ENCODE assay signal across 8 cellular contexts in the genomic region with DNA sequence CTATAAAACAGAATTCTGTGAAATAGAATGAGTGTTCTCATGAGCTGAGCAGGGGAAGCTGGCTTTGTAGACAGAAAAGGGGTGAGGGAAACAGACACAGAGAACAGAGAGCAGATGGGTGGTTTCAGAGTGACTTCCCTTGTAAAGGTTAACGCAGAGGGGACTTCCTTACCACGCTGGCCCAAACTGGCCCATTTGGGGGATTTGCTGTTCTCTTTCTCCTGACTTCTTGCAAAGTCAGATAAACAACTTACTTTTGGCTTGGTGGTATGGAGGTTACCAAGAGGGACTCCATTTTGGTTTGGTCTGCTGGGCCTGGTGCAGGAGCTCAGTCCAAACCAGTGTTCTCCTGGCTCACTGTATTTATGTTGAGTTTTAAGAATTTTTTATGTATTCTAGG.
DNase-seq lines count a peak whose midpoint lies in the region; ATAC-seq lines count a peak whose summit lies in the region.

No MANE protein-coding gene starts in this region.

- peak overlapping the region; percentile 83 for H3K27ac Mint-ChIP-seq in activated T-cell treated with anti-CD3 and anti-CD28 coated beads, Interleukin-2, amount 50 U/mL, for 24 hours

- H3K4me1 Mint-ChIP-seq in activated T-cell treated with anti-CD3 and anti-CD28 coated beads, Interleukin-2, amount 50 U/mL, for 24 hours (ENCODE audit: low read depth): peaks cover 31% of the 10 kb centered on the region

- DNase-seq in activated T-cell treated with anti-CD3 and anti-CD28 coated beads, Interleukin-2, amount 50 U/mL, for 24 hours: peak; percentile 36
- no peak for DNase-seq in activated T-cell treated with anti-CD3 and anti-CD28 coated beads, Interleukin-2, amount 50 U/mL, for 1 hour
- DNase-seq in activated T-cell treated with anti-CD3 and anti-CD28 coated beads, Interleukin-2, amount 50 U/mL, for 48 hours: peak; percentile 39 to 50
- DNase-seq in stimulated activated naive CD8-positive, alpha-beta T cell treated with anti-CD3 and anti-CD28 coated beads, Interleukin-15, Interleukin-2, amounts not matched to agents 100 U/mL and 50 U/mL, for 24 hours: peak; percentile 41
- no peak for DNase-seq in midbrain (lab: John Stamatoyannopoulos, UW)
- no peak for DNase-seq in effector CD8-positive, alpha-beta T cell (lab: John Stamatoyannopoulos, UW)

- no peaks in the 10 kb centered on the region for H3K27me3 Mint-ChIP-seq in activated T-cell treated with anti-CD3 and anti-CD28 coated beads, Interleukin-2, amount 50 U/mL, for 24 hours

- H3K4me3 Mint-ChIP-seq in activated T-cell treated with anti-CD3 and anti-CD28 coated beads, Interleukin-2, amount 50 U/mL, for 24 hours: peak overlapping the region; percentile 30

- no peaks in the 10 kb centered on the region for H3K9me3 Mint-ChIP-seq in activated T-cell treated with anti-CD3 and anti-CD28 coated beads, Interleukin-2, amount 50 U/mL, for 24 hours

- H3K36me3 Mint-ChIP-seq in activated T-cell treated with anti-CD3 and anti-CD28 coated beads, Interleukin-2, amount 50 U/mL, for 24 hours (ENCODE audit: low read depth): peaks cover 38% of the 10 kb centered on the region

- ATAC-seq in HG03097 (IDR thresholded peaks at IDR 0.05; ENCODE audit: low FRiP score, unreplicated experiment) (peak; percentile 47), HG02884 (IDR thresholded peaks at IDR 0.05; ENCODE audit: unreplicated experiment) (no peak)
- peak; percentile 84 for ATAC-seq in stimulated activated naive CD8-positive, alpha-beta T cell treated with anti-CD3 and anti-CD28 coated beads, Interleukin-15, Interleukin-2, amounts not matched to agents 100 U/mL and 50 U/mL, for 24 hours

Comparison
In these comparisons a context has a peak if more than half of its experiments do, and no peak if none do; other contexts are left out.
1. DNase-seq: peak in activated T-cell treated with anti-CD3 and anti-CD28 coated beads, Interleukin-2, amount 50 U/mL, for 24 hours (single experiment), activated T-cell treated with anti-CD3 and anti-CD28 coated beads, Interleukin-2, amount 50 U/mL, for 48 hours (2 of 2) and stimulated activated naive CD8-positive, alpha-beta T cell treated with anti-CD3 and anti-CD28 coated beads, Interleukin-15, Interleukin-2, amounts not matched to agents 100 U/mL and 50 U/mL, for 24 hours (single experiment); none in activated T-cell treated with anti-CD3 and anti-CD28 coated beads, Interleukin-2, amount 50 U/mL, for 1 hour (single experiment), midbrain (single experiment) and effector CD8-positive, alpha-beta T cell (single experiment).